Comparison of ENCODE assay signal across 1 cellular context in genomic region chr7:154947604-154948003, GRCh38.
TF ChIP-seq lines count a peak whose summit lies in the region.

No MANE protein-coding gene starts in this region.

TF ChIP-seq in GM23338, 12 proteins besides CTCF, POLR2A, EP300 and RAD21 (continued from another document):
- TF ChIP-seq ZNF462 (CRISPR knock-in tag; IDR thresholded peaks at IDR 0.05) (no peak), ETS1 (IDR thresholded peaks at IDR 0.05) (no peak), CREB1 (CRISPR knock-in tag; IDR thresholded peaks at IDR 0.05; ENCODE audit: low read depth) (no peak)
